In the genomic region with DNA sequence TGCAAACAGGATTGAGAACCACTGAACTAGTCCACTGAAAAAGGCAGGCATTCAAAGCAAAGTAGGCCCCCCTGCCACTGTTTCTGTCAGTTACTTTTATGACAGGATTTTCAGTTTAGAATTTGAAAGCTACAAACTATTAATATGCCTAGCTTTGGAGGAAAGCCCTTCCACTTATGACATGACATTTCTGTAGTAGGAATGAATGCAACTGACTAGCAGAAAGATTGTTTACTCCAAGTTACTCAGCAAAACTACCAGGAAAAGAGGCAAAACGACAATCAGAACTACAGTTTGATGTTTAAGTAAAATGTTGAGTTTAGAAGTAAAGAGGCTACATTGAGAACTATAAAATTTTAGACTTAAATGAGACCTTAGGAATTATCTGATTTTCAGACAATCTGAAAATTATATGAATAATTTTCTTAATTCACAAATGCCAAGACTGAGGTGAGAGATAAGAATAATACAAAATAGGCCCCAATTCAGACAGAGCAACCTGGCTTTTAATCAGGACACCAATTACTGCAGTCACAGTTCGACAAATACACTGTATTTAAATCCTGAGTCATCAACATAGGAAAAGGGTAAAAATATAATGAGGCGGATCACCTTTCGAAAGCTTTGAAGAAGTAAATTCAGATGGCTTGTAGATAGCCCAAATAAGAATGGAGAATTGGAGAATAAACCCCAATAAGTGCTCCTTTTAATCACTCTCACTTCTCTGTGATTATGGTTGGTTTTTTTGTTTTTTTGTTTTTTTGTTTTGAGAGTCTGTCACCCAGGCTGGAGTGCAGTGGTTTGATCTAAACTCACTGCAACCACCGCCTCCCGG, we compare ENCODE assay signal across 10 cellular contexts. TPM values are rescaled to one million over a fixed set of nuclear protein-coding genes. Genes with fewer than 3 reads are reported as not detected.
DNase-seq lines count a peak whose midpoint lies in the region; ATAC-seq and TF ChIP-seq lines count a peak whose summit lies in the region.
"Had no signal": no experiment of that assay in that cellular context is flagged by ENCODE, and none has a peak within 500 bp of the region (broad histone marks: within the 10 kb centered on the region; RNA-seq: fewer than 3 reads in every experiment).

No MANE protein-coding gene starts in this region.

- POLR2A ChIA-PET in CD8-positive, alpha-beta T cell (lab: Charles Lee) = interaction anchor here (4.4 kb wide), 1 partner anchor 73 kb away, joined by 41 read pairs; a partner anchor contains a TSS

- H3K36me3 Mint-ChIP-seq in CD8-positive, alpha-beta T cell = peaks cover 41% of the 10 kb centered on the region
- H3K36me3 Mint-ChIP-seq in nephron (ENCODE audit: low read depth) = peaks cover 33% of the 10 kb centered on the region

- H3K27me3 ChIP-seq in CD8-positive, alpha-beta T cell (ENCODE audit: insufficient read depth, low read length) = no peaks in the 10 kb centered on the region
- H3K27me3 ChIP-seq in MG63 = no peaks in the 10 kb centered on the region

- no peak for DNase-seq in CD8-positive, alpha-beta T cell
- DNase-seq in MG63 = no peak
- DNase-seq in choroid plexus epithelial cell (ENCODE audit: low read depth) = no peak
- no peak for DNase-seq in NCI-H2196 treated with DMSO at 0.1 percent for 48 hours (lab: John Stamatoyannopoulos, UW; ENCODE audit: unreplicated experiment)
- DNase-seq in AG08396 (ENCODE audit: low spot score) = no peak
- no peak for DNase-seq in activated CD8-positive, alpha-beta memory T cell treated with anti-CD3 and anti-CD28 coated beads for 24 hours
- DNase-seq: activated CD4-positive, alpha-beta T cell treated with anti-CD3 and anti-CD28 coated beads, Interleukin-2, amount 50 U/mL, for 1 hour; NCI-H146 had no signal

- H3K9me3 Mint-ChIP-seq in CD8-positive, alpha-beta T cell = peaks cover 1% of the 10 kb centered on the region
- H3K9me3 Mint-ChIP-seq in nephron = peaks cover 4% of the 10 kb centered on the region

- peak overlapping the region; percentile 96 for H3K4me3 Mint-ChIP-seq in CD8-positive, alpha-beta T cell
- H3K4me3 Mint-ChIP-seq in nephron = peak overlapping the region; percentile 96 to 100 (median 99)

- TF ChIP-seq CTCF in CD8-positive, alpha-beta T cell (IDR thresholded peaks at IDR 0.05) = no peak
- TF ChIP-seq CTCF in choroid plexus epithelial cell (conservative IDR thresholded peaks at IDR 0.05; ENCODE audit: low read depth, low read length) = no peak
- no peak for TF ChIP-seq CTCF in nephron (IDR thresholded peaks at IDR 0.05; ENCODE audit: unreplicated experiment in 3 of 3)

- no peak for TF ChIP-seq POLR2A in GM18505 (IDR thresholded peaks at IDR 0.05; ENCODE audit: borderline replicate concordance, extremely low read depth, insufficient read depth, insufficient read length)

- no peak overlapping the region for H3K27ac ChIP-seq in CD8-positive, alpha-beta T cell (ENCODE audit: low read depth, low read length)

- H3K9me3 ChIP-seq in CD8-positive, alpha-beta T cell (ENCODE audit: low read length) = no peaks in the 10 kb centered on the region
- no peaks in the 10 kb centered on the region for H3K9me3 ChIP-seq in MG63

- peaks cover 48% of the 10 kb centered on the region for H3K4me1 Mint-ChIP-seq in CD8-positive, alpha-beta T cell (ENCODE audit: low read depth)
- H3K4me1 Mint-ChIP-seq in nephron = peaks cover 50% of the 10 kb centered on the region

- no peak overlapping the region for H3K27ac Mint-ChIP-seq in CD8-positive, alpha-beta T cell
- peak overlapping the region; percentile 38 to 72 (median 49) for H3K27ac Mint-ChIP-seq in nephron

- no peaks in the 10 kb centered on the region for H3K36me3 ChIP-seq in CD8-positive, alpha-beta T cell (ENCODE audit: insufficient read depth, low read length)
- H3K36me3 ChIP-seq in MG63 = peaks cover 14% of the 10 kb centered on the region

- intact Hi-C loops in CD8-positive, alpha-beta T cell (cut with DNase I, micrococcal nuclease) = loop anchor here in 1 of 2 experiments (5.0 to 10.0 kb wide), 4 partner anchors 57 to 432 kb away; a partner anchor contains a TSS

- CTCF ChIA-PET in CD8-positive, alpha-beta T cell (lab: Charles Lee) = interaction anchor here (2.0 to 2.9 kb wide), 2 partner anchors 73 kb away, joined by 12 to 16 read pairs; a partner anchor contains a TSS

- peaks cover 16% of the 10 kb centered on the region for H3K4me1 ChIP-seq in CD8-positive, alpha-beta T cell (ENCODE audit: insufficient read depth, low read length)

- ATAC-seq in CD8-positive, alpha-beta T cell = no peak
- no peak for ATAC-seq in GM18505 (IDR thresholded peaks at IDR 0.05; ENCODE audit: unreplicated experiment)

- no peak overlapping the region for H3K4me3 ChIP-seq in CD8-positive, alpha-beta T cell (ENCODE audit: low read depth, low read length)
- peak overlapping the region; percentile 85 for H3K4me3 ChIP-seq in MG63
- H3K4me3 ChIP-seq in choroid plexus epithelial cell (ENCODE audit: low read depth, low read length) = peak overlapping the region; percentile 96

- no peaks in the 10 kb centered on the region for H3K27me3 Mint-ChIP-seq in CD8-positive, alpha-beta T cell (ENCODE audit: low read depth)
- H3K27me3 Mint-ChIP-seq in nephron (ENCODE audit: low read depth) = no peaks in the 10 kb centered on the region

RNA-seq across cellular contexts. Expression of a gene that starts 2.2 kb away (rescaled TPM):
- total RNA-seq in CD8-positive, alpha-beta T cell = 1 to 10 TPM; 5.2 to 5.8 TPM
- 9.5 and 16.0 TPM in 2 replicates for total RNA-seq in MG63 (2014; rRNA removed; shearing (Covaris generic); ENCODE audit: low replicate concordance)

RNA-seq across cellular contexts. Expression of a gene that starts 55.1 kb away (rescaled TPM):
- 1 to 10 TPM in 1 of 2 experiments, under 1 TPM in 1; 0.43 to 1.3 TPM for total RNA-seq in CD8-positive, alpha-beta T cell
- total RNA-seq in MG63 (2014; rRNA removed; shearing (Covaris generic); ENCODE audit: low replicate concordance) = not detected in 2 replicates
